Comparison of ENCODE assay signal across 34 cellular contexts in genomic region chr1:186813420-186813819, GRCh38. TPM values are rescaled to one million over a fixed set of nuclear protein-coding genes. Genes with fewer than 3 reads are reported as not detected.
DNase-seq lines count a peak whose midpoint lies in the region; ATAC-seq, FAIRE-seq and TF ChIP-seq lines count a peak whose summit lies in the region.
"Had no signal": no experiment of that assay in that cellular context is flagged by ENCODE, and none has a peak within 500 bp of the region (broad histone marks: within the 10 kb centered on the region; RNA-seq: fewer than 3 reads in every experiment).

No MANE protein-coding gene starts in this region.

- no peak for TF ChIP-seq CTCF in astrocyte of the spinal cord (IDR thresholded peaks at IDR 0.05; ENCODE audit: low read depth, low read length)

- no peaks in the 10 kb centered on the region for H3K36me3 Mint-ChIP-seq in activated T-cell treated with anti-CD3 and anti-CD28 coated beads, Interleukin-2, amount 50 U/mL, for 72 hours (ENCODE audit: insufficient read depth in 2 of 2)
- H3K36me3 Mint-ChIP-seq: activated naive CD8-positive, alpha-beta T cell treated with anti-CD3 and anti-CD28 coated beads, Interleukin-2, amount 10 ng/mL, durations not matched to agents 7 days and 5 days; CD8-positive, alpha-beta memory T cell; stimulated activated memory B cell treated with anti-CD40 and anti-IgM and Interleukin-4, amounts not matched to agents 10 μg/mL and 1 μg/mL and 100 μg/mL, for 72 hours had no signal

- H3K4me3 ChIP-seq in astrocyte of the spinal cord (ENCODE audit: low read depth, low read length) = no peak overlapping the region
- H3K4me3 ChIP-seq: A549, body of pancreas, gastrocnemius medialis, hepatocyte, prostate gland, suprapubic skin had no signal

- no peak for FAIRE-seq in frontal cortex (lab: Jason Lieb, UNC)

- H3K27ac Mint-ChIP-seq in activated T-cell treated with anti-CD3 and anti-CD28 coated beads, Interleukin-2, amount 50 U/mL, for 72 hours = no peak overlapping the region
- H3K27ac Mint-ChIP-seq: activated CD8-positive, alpha-beta T cell treated with anti-CD3 and anti-CD28 coated beads for 36 hours; activated naive CD8-positive, alpha-beta T cell treated with anti-CD3 and anti-CD28 coated beads, Interleukin-2, amount 10 ng/mL, durations not matched to agents 7 days and 5 days; CD8-positive, alpha-beta memory T cell; stimulated activated memory B cell treated with anti-CD40 and anti-IgM and Interleukin-4, amounts not matched to agents 10 μg/mL and 1 μg/mL and 100 μg/mL, for 72 hours; T-helper 17 cell had no signal

- ATAC-seq in activated T-cell treated with anti-CD3 and anti-CD28 coated beads, Interleukin-2, amount 50 U/mL, for 72 hours (replicated peaks in 1 of 2) = peak; percentile 39 to 79
- no peak for ATAC-seq in HG03108 (IDR thresholded peaks at IDR 0.05; ENCODE audit: unreplicated experiment)
- ATAC-seq: A549; activated CD8-positive, alpha-beta T cell treated with anti-CD3 and anti-CD28 coated beads for 36 hours; body of pancreas; gastrocnemius medialis; left lobe of liver; stimulated activated memory B cell treated with anti-CD40 and anti-IgM and Interleukin-4, amounts not matched to agents 10 μg/mL and 1 μg/mL and 100 μg/mL, for 72 hours; T-helper 17 cell had no signal

- no peak for DNase-seq in activated T-cell treated with anti-CD3 and anti-CD28 coated beads, Interleukin-2, amount 50 U/mL, for 72 hours
- DNase-seq in activated T-cell treated with anti-CD3 and anti-CD28 coated beads for 4 hours (no peak), astrocyte of the spinal cord (ENCODE audit: low read depth, low spot score) (peak; percentile 58), fibroblast of peridontal ligament (ENCODE audit: extremely low read depth) (peak; percentile 43), NCI-H2171 treated with DMSO at 0.1 percent for 48 hours (lab: John Stamatoyannopoulos, UW) (no peak), NCI-H187 (lab: John Stamatoyannopoulos, UW) (no peak), frontal cortex (ENCODE audit: low spot score in 2 of 2) (no peak)
- DNase-seq: activated CD4-positive, CD25-positive, alpha-beta regulatory T cell treated with anti-CD3 and anti-CD28 coated beads, Interleukin-2, amount 50 U/mL, for 72 hours; activated CD8-positive, alpha-beta T cell treated with anti-CD3 and anti-CD28 coated beads for 36 hours; activated gamma-delta T cell; activated naive CD8-positive, alpha-beta T cell treated with anti-CD3 and anti-CD28 coated beads, Interleukin-2, amount 10 ng/mL, durations not matched to agents 7 days and 5 days; BE2C; body of pancreas; CD8-positive, alpha-beta memory T cell; effector CD4-positive, alpha-beta T cell; erythroblast; gastrocnemius medialis; H7; mesenchymal stem cell; MM.1S; NCI-H2081; NCI-H446; RPMI8226; stimulated activated CD4-positive, alpha-beta T cell treated with anti-CD3 and anti-CD28 coated beads, Interleukin-4, amount 100 ng/mL, for 4 hours; T-helper 17 cell had no signal

- H3K4me1 Mint-ChIP-seq in activated T-cell treated with anti-CD3 and anti-CD28 coated beads, Interleukin-2, amount 50 U/mL, for 72 hours (ENCODE audit: low read depth) = peaks cover 6% of the 10 kb centered on the region
- H3K4me1 Mint-ChIP-seq: activated naive CD8-positive, alpha-beta T cell treated with anti-CD3 and anti-CD28 coated beads, Interleukin-2, amount 10 ng/mL, durations not matched to agents 7 days and 5 days; CD8-positive, alpha-beta memory T cell; stimulated activated memory B cell treated with anti-CD40 and anti-IgM and Interleukin-4, amounts not matched to agents 10 μg/mL and 1 μg/mL and 100 μg/mL, for 72 hours; T-helper 17 cell had no signal

- peaks cover 0 to 1% of the 10 kb centered on the region in 2 donors for H3K9me3 Mint-ChIP-seq in activated T-cell treated with anti-CD3 and anti-CD28 coated beads, Interleukin-2, amount 50 U/mL, for 72 hours
- H3K9me3 Mint-ChIP-seq: activated CD8-positive, alpha-beta T cell treated with anti-CD3 and anti-CD28 coated beads for 36 hours; activated naive CD8-positive, alpha-beta T cell treated with anti-CD3 and anti-CD28 coated beads, Interleukin-2, amount 10 ng/mL, durations not matched to agents 7 days and 5 days; stimulated activated memory B cell treated with anti-CD40 and anti-IgM and Interleukin-4, amounts not matched to agents 10 μg/mL and 1 μg/mL and 100 μg/mL, for 72 hours had no signal

- in situ Hi-C loops in astrocyte of the spinal cord (cut with HindIII; ENCODE audit: low sequenced_read_pairs) = no loop called here

- H3K4me3 Mint-ChIP-seq in activated T-cell treated with anti-CD3 and anti-CD28 coated beads, Interleukin-2, amount 50 U/mL, for 72 hours = no peak overlapping the region
- H3K4me3 Mint-ChIP-seq: activated CD8-positive, alpha-beta T cell treated with anti-CD3 and anti-CD28 coated beads for 36 hours; activated naive CD8-positive, alpha-beta T cell treated with anti-CD3 and anti-CD28 coated beads, Interleukin-2, amount 10 ng/mL, durations not matched to agents 7 days and 5 days; CD8-positive, alpha-beta memory T cell; stimulated activated memory B cell treated with anti-CD40 and anti-IgM and Interleukin-4, amounts not matched to agents 10 μg/mL and 1 μg/mL and 100 μg/mL, for 72 hours; T-helper 17 cell had no signal

- peaks cover 8% of the 10 kb centered on the region for H3K27me3 Mint-ChIP-seq in activated T-cell treated with anti-CD3 and anti-CD28 coated beads, Interleukin-2, amount 50 U/mL, for 72 hours (ENCODE audit: low read depth)
- H3K27me3 Mint-ChIP-seq: activated naive CD8-positive, alpha-beta T cell treated with anti-CD3 and anti-CD28 coated beads, Interleukin-2, amount 10 ng/mL, durations not matched to agents 7 days and 5 days; CD8-positive, alpha-beta memory T cell; stimulated activated memory B cell treated with anti-CD40 and anti-IgM and Interleukin-4, amounts not matched to agents 10 μg/mL and 1 μg/mL and 100 μg/mL, for 72 hours; T-helper 17 cell had no signal

RNA-seq across cellular contexts. Expression of gene PLA2G4A, which starts 15.3 kb away (rescaled TPM):
- total RNA-seq in activated T-cell treated with anti-CD3 and anti-CD28 coated beads, Interleukin-2, amount 50 U/mL, for 72 hours = 1 to 10 TPM; 4.9 to 5.7 TPM
- 1.2 TPM for total RNA-seq in frontal cortex
- total RNA-seq: G401, myocyte had no signal

Comparison
In these comparisons a context has a peak if more than half of its experiments do, and no peak if none do; other contexts are left out.
1. DNase-seq: peak in astrocyte of the spinal cord (single experiment) and fibroblast of peridontal ligament (single experiment); none in activated T-cell treated with anti-CD3 and anti-CD28 coated beads, Interleukin-2, amount 50 U/mL, for 72 hours (0 of 2), activated T-cell treated with anti-CD3 and anti-CD28 coated beads for 4 hours (single experiment), NCI-H2171 treated with DMSO at 0.1 percent for 48 hours (single experiment), NCI-H187 (0 of 2) and frontal cortex (0 of 2).